8 cellular contexts compared by ENCODE assay signal in genomic region chr16:4416200-4417032, GRCh38. TPM values are rescaled to one million over a fixed set of nuclear protein-coding genes. Genes with fewer than 3 reads are reported as not detected.
DNase-seq lines count a peak whose midpoint lies in the region; ATAC-seq, FAIRE-seq and TF ChIP-seq lines count a peak whose summit lies in the region.

Gene CORO7, minus strand, starts transcription at chr16:4416596. Its CDS starts 78 bp downstream, at chr16:4416518.

- DNase-seq in AG04450 (ENCODE audit: low read depth, low spot score) (no peak), NCI-H2227 treated with DMSO at 0.1 percent for 48 hours (lab: John Stamatoyannopoulos, UW) (peak; percentile 92), WTC11 (ENCODE audit: low spot score) (peak; percentile 92), bronchial epithelial cell (ENCODE audit: low read depth) (peak; percentile 70), immature natural killer cell (peak; percentile 100), smooth muscle cell of the brain vasculature (ENCODE audit: low read depth, low spot score) (peak; percentile 49)

- no peak for FAIRE-seq in bronchial epithelial cell (lab: Jason Lieb, UNC)

- H3K27me3 ChIP-seq in AG04450 (ENCODE audit: control insufficient read depth, insufficient read depth, low read length) = no peaks in the 10 kb centered on the region
- H3K27me3 ChIP-seq in bronchial epithelial cell (ENCODE audit: control insufficient read depth, insufficient read depth, low read length) = no peaks in the 10 kb centered on the region

- peak; percentile 73 for ATAC-seq in GM18909 (IDR thresholded peaks at IDR 0.05; ENCODE audit: poor library complexity, unreplicated experiment)
- ATAC-seq in HG03159 (IDR thresholded peaks at IDR 0.05; ENCODE audit: unreplicated experiment) = peak; percentile 54
- ATAC-seq in WTC11 = peak; percentile 94

- POLR2A ChIA-PET in AG04450 (lab: Yijun Ruan, JAX) (interaction anchor here (0.5 to 0.6 kb wide), 2 partner anchors 12 to 144 kb away, joined by 3 to 4 read pairs; partner anchors contain the start of gene TFAP4), WTC11 (lab: Charles Lee) (interaction anchor here (0.8 kb wide), 1 partner anchor 24 kb away, joined by 3 read pairs; no protein-coding TSS in a partner anchor)

- H3K27me3 Mint-ChIP-seq in WTC11 (ENCODE audit: low read depth) = peaks cover 15% of the 10 kb centered on the region
- peaks cover 25 to 40% (median 26%) of the 10 kb centered on the region in 3 donors for H3K27me3 Mint-ChIP-seq in immature natural killer cell (ENCODE audit: low read depth in 3 of 3)

- H3K4me3 ChIP-seq in AG04450 (ENCODE audit: low read depth, low read length) (peak within 1 kb of the TSS; percentile 73), bronchial epithelial cell (ENCODE audit: low read depth, low read length) (peak within 1 kb of the TSS; percentile 89)

- no peaks in the 10 kb centered on the region; the same call in 1 of the 2 replicates for H3K9me3 ChIP-seq in AG04450 (ENCODE audit: control insufficient read depth, insufficient read depth, low read length)

- peaks cover 8% of the 10 kb centered on the region for H3K36me3 ChIP-seq in bronchial epithelial cell (ENCODE audit: control insufficient read depth, insufficient read depth, low read length)

- peak within 1 kb of the TSS; percentile 74 for H3K4me3 Mint-ChIP-seq in WTC11
- H3K4me3 Mint-ChIP-seq in immature natural killer cell = peak within 1 kb of the TSS; percentile 88 to 97 (median 95)

- peak within 1 kb of the TSS; percentile 28; the same call in 1 of the 2 replicates for H3K27ac Mint-ChIP-seq in WTC11
- H3K27ac Mint-ChIP-seq in immature natural killer cell = peak within 1 kb of the TSS; percentile 96 to 99 (median 98)

- no peaks in the 10 kb centered on the region for H3K36me3 Mint-ChIP-seq in WTC11
- H3K36me3 Mint-ChIP-seq in immature natural killer cell = peaks cover 0 to 7% (median 0%) of the 10 kb centered on the region in 3 donors

- H3K4me1 Mint-ChIP-seq in WTC11 (peaks cover 5% of the 10 kb centered on the region), immature natural killer cell (peaks cover 41 to 47% of the 10 kb centered on the region in 2 donors)

- H3K27ac ChIP-seq in AG04450 (ENCODE audit: low read depth, low read length) = peak within 1 kb of the TSS; percentile 21

- H3K9me3 Mint-ChIP-seq in WTC11 (no peaks in the 10 kb centered on the region), immature natural killer cell (no peaks in the 10 kb centered on the region)

- TF ChIP-seq CTCF in AG04450 (IDR thresholded peaks at IDR 0.05; ENCODE audit: low read depth, low read length) (no peak), WTC11 (IDR thresholded peaks at IDR 0.05) (no peak), bronchial epithelial cell (IDR thresholded peaks at IDR 0.05; ENCODE audit: insufficient read depth, low read length, severe bottlenecking) (no peak)

- CTCF ChIA-PET in AG04450 (lab: Charles Lee) = interaction anchor here (0.8 to 1.9 kb wide), 4 partner anchors 10 to 57 kb away, joined by 3 to 7 read pairs (median 4); no protein-coding TSS in a partner anchor
- CTCF ChIA-PET in WTC11 (lab: Charles Lee) = interaction anchor here (0.6 to 8.8 kb wide), 9 partner anchors 13 to 373 kb away, joined by 3 to 102 read pairs (median 3); no protein-coding TSS in a partner anchor

TF ChIP-seq in WTC11, 78 proteins besides CTCF, POLR2A, EP300 and RAD21 (continues in another document):
- TF ChIP-seq IRF2 (CRISPR knock-in tag; IDR thresholded peaks at IDR 0.05; ENCODE audit: borderline replicate concordance, low read depth) (no peak), ZBTB43 (CRISPR knock-in tag; IDR thresholded peaks at IDR 0.05) (no peak), ZNF396 (CRISPR knock-in tag; IDR thresholded peaks at IDR 0.05; ENCODE audit: borderline replicate concordance) (no peak), ZNF416 (CRISPR knock-in tag; IDR thresholded peaks at IDR 0.05) (no peak), HMGA2 (CRISPR knock-in tag; IDR thresholded peaks at IDR 0.05) (no peak), ZNF219 (CRISPR knock-in tag; IDR thresholded peaks at IDR 0.05; ENCODE audit: borderline replicate concordance) (no peak), ZBTB21 (CRISPR knock-in tag; IDR thresholded peaks at IDR 0.05; ENCODE audit: borderline replicate concordance) (no peak), ELF4 (CRISPR knock-in tag; IDR thresholded peaks at IDR 0.05; ENCODE audit: low read depth) (no peak), JAZF1 (CRISPR knock-in tag; IDR thresholded peaks at IDR 0.05) (no peak), NFYB (CRISPR knock-in tag; conservative IDR thresholded peaks at IDR 0.05; ENCODE audit: low read depth) (peak; percentile 66), SOX15 (CRISPR knock-in tag; IDR thresholded peaks at IDR 0.05) (no peak), ZNF425 (CRISPR knock-in tag; conservative IDR thresholded peaks at IDR 0.05) (no peak), RORB (CRISPR knock-in tag; IDR thresholded peaks at IDR 0.05) (no peak), ATF1 (CRISPR knock-in tag; IDR thresholded peaks at IDR 0.05) (no peak), NR2C2 (CRISPR knock-in tag; IDR thresholded peaks at IDR 0.05) (no peak), PREB (CRISPR knock-in tag; IDR thresholded peaks at IDR 0.05; ENCODE audit: borderline replicate concordance) (no peak), MXD4 (CRISPR knock-in tag; IDR thresholded peaks at IDR 0.05; ENCODE audit: borderline replicate concordance) (no peak), GABPB1 (CRISPR knock-in tag; IDR thresholded peaks at IDR 0.05) (no peak), KAT7 (CRISPR knock-in tag; IDR thresholded peaks at IDR 0.05; ENCODE audit: borderline replicate concordance) (no peak), CBFB (CRISPR knock-in tag; IDR thresholded peaks at IDR 0.05; ENCODE audit: low read depth) (no peak), CREB1 (CRISPR knock-in tag; IDR thresholded peaks at IDR 0.05) (no peak)
- TF ChIP-seq, protein P1, sequence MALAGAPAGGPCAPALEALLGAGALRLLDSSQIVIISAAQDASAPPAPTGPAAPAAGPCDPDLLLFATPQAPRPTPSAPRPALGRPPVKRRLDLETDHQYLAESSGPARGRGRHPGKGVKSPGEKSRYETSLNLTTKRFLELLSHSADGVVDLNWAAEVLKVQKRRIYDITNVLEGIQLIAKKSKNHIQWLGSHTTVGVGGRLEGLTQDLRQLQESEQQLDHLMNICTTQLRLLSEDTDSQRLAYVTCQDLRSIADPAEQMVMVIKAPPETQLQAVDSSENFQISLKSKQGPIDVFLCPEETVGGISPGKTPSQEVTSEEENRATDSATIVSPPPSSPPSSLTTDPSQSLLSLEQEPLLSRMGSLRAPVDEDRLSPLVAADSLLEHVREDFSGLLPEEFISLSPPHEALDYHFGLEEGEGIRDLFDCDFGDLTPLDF (CRISPR knock-in tag; IDR thresholded peaks at IDR 0.05) = no peak

RNA-seq across cellular contexts. Expression of gene CORO7, which starts in this region (rescaled TPM):
- polyA plus RNA-seq in AG04450 (2011; rRNA removed) = 7.0 TPM in 2 replicates
- polyA minus RNA-seq in AG04450 (2011; rRNA and poly(A)+ RNA removed) = 14.9 and 17.5 TPM in 2 replicates
- total RNA-seq in WTC11 (2021) = 36.7 to 45.5 TPM (median 38.6 TPM) in 3 replicates
- total RNA-seq in bronchial epithelial cell = 7.6 and 15.6 TPM in 2 replicates
- polyA plus RNA-seq in immature natural killer cell = 100 to 1,000 TPM in 1 of 3 donors, 10 to 100 TPM in 2; 37.6 to 112 (median 37.8) TPM
